Comparison of ENCODE assay signal across 8 cellular contexts in the genomic region with DNA sequence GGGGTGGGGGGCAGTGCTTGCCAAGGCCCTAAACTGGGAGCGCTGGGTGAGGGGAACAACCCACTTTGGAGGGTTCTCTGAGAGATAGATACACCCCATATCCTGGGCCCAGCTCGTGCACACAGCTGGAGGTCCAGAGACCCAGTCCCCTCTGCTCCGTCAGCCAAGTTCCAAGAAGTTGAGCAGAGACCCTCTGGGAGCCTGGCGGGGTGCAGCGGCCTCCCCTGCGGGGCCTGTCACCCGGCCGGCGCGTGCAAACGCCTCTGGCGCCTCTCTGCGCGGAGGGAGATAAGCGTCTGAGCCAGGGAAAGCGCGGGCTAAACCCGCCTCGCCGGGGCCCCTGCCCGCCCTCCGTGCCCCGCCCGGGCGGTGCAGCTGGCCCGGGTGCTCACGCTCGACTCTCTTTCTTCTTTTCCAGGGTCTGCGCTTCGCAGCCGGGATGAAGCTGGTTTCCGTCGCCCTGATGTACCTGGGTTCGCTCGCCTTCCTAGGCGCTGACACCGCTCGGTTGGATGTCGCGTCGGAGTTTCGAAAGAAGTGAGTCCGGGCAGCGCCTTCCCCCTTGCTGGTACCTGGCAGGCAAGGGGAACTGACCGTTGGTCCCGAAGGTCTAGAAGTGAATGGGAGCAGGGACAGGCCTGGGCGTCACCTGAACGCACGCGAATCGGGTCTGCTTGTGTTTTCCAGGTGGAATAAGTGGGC. TPM values are rescaled to one million over a fixed set of nuclear protein-coding genes. Genes with fewer than 3 reads are reported as not detected.
A peak's percentile ranks its signal among the peaks of the same experiment; 100 is the strongest.
DNase-seq lines count a peak whose midpoint lies in the region; ATAC-seq and TF ChIP-seq lines count a peak whose summit lies in the region.

No MANE protein-coding gene starts in this region.

- peaks cover 37% of the 10 kb centered on the region for H3K4me1 ChIP-seq in osteoblast (ENCODE audit: insufficient read depth, low read length)

- H3K27ac ChIP-seq in osteoblast (ENCODE audit: low read depth, low read length), result peak overlapping the region; percentile 81

- CTCF ChIA-PET in Calu3 (lab: Charles Lee), result interaction anchor here (0.5 to 2.1 kb wide), 9 partner anchors 10 to 546 kb away, joined by 3 to 11 read pairs (median 4); no protein-coding TSS in a partner anchor

- H4K20me1 ChIP-seq in osteoblast (ENCODE audit: insufficient read depth, low read length), result peaks cover 24% of the 10 kb centered on the region

- no peaks in the 10 kb centered on the region for H3K9me3 Mint-ChIP-seq in Calu3 (ENCODE audit: low read depth, unreplicated experiment)

- peak overlapping the region; percentile 97 for H3K4me2 ChIP-seq in osteoblast (ENCODE audit: insufficient read depth, low read length)

- peaks cover 50% of the 10 kb centered on the region for H3K4me1 Mint-ChIP-seq in Calu3 (ENCODE audit: low read depth, unreplicated experiment)

- H3K4me3 ChIP-seq in MG63 (peak overlapping the region; percentile 92), osteoblast (ENCODE audit: insufficient read depth, low read length) (peak overlapping the region; percentile 93)

- H3K27me3 Mint-ChIP-seq in Calu3 (ENCODE audit: unreplicated experiment), result no peaks in the 10 kb centered on the region

- BruUV-seq in Calu3 (replicated peaks; lab: Mats Ljungman, UMichigan), result no TSS peak

- intact Hi-C loops in Calu3 (cut with micrococcal nuclease; ENCODE audit: unreplicated experiment), result loop anchor here (5.0 to 10.0 kb wide), 2 partner anchors 311 to 443 kb away; no protein-coding TSS in a partner anchor

- peak; percentile 38 for DNase-seq in Calu3
- DNase-seq in MG63, result peak; percentile 67
- peak; percentile 49 to 58 for DNase-seq in activated T-cell treated with anti-CD3 and anti-CD28 coated beads, Interleukin-2, amount 50 U/mL, for 48 hours
- DNase-seq in germinal center (ENCODE audit: low spot score), result peak; percentile 30
- peak; percentile 85 for DNase-seq in osteoblast (ENCODE audit: insufficient read length, low spot score, missing footprints)
- DNase-seq in ureter (ENCODE audit: low spot score), result no peak
- DNase-seq in cerebellum (ENCODE audit: low spot score), result no peak

- TF ChIP-seq CTCF in Calu3 (IDR thresholded peaks at IDR 0.05; ENCODE audit: unreplicated experiment), result no peak
- TF ChIP-seq CTCF in osteoblast (IDR thresholded peaks at IDR 0.05; ENCODE audit: extremely low read depth, low read depth, low read length), result no peak

- H3K36me3 ChIP-seq in MG63 (peaks cover 31% of the 10 kb centered on the region), osteoblast (ENCODE audit: insufficient read depth, low read length) (peaks cover 18% of the 10 kb centered on the region)

- no peak for ATAC-seq in HG02885 (IDR thresholded peaks at IDR 0.05; ENCODE audit: poor library complexity, unreplicated experiment)

- no peak overlapping the region for H2AFZ ChIP-seq in osteoblast (ENCODE audit: low read length)

- H3K9me3 ChIP-seq in MG63, result no peaks in the 10 kb centered on the region
- no peaks in the 10 kb centered on the region for H3K9me3 ChIP-seq in osteoblast (ENCODE audit: low read depth, low read length)

- peaks cover 40% of the 10 kb centered on the region for H3K79me2 ChIP-seq in osteoblast (ENCODE audit: insufficient read depth, low read length)

- H3K27ac Mint-ChIP-seq in Calu3 (ENCODE audit: unreplicated experiment), result peak overlapping the region; percentile 55

- peak overlapping the region; percentile 82 for H3K4me3 Mint-ChIP-seq in Calu3 (ENCODE audit: low read depth, unreplicated experiment)

- H3K27me3 ChIP-seq in MG63 (no peaks in the 10 kb centered on the region), osteoblast (ENCODE audit: insufficient read depth, low read length) (no peaks in the 10 kb centered on the region)

- H3K36me3 Mint-ChIP-seq in Calu3 (ENCODE audit: insufficient read depth, unreplicated experiment), result peaks cover 62% of the 10 kb centered on the region

RNA-seq across cellular contexts. Expression of gene ADM, which starts 0.5 kb away (rescaled TPM):
- total RNA-seq in Calu3 (2022), result 2.0 and 4.6 TPM in 2 replicates
- total RNA-seq in MG63 (2014; rRNA removed; shearing (Covaris generic); ENCODE audit: low replicate concordance), result 95.6 and 135 TPM in 2 replicates
- total RNA-seq in osteoblast, result 240 and 250 TPM in 2 replicates
- total RNA-seq in ureter, result 21.9 TPM
- total RNA-seq in cerebellum, result 6.1 TPM

RNA-seq across cellular contexts. Expression of gene SBF2, which starts 11.4 kb away (rescaled TPM):
- 36.1 and 39.0 TPM in 2 replicates for total RNA-seq in Calu3 (2022)
- total RNA-seq in MG63 (2014; rRNA removed; shearing (Covaris generic); ENCODE audit: low replicate concordance), result 16.7 and 23.2 TPM in 2 replicates
- 61.2 and 71.0 TPM in 2 replicates for total RNA-seq in osteoblast
- total RNA-seq in ureter, result 90.7 TPM
- total RNA-seq in cerebellum, result 129 TPM

Comparison
In these comparisons a context has a peak if more than half of its experiments do, and no peak if none do; other contexts are left out.
1. DNase-seq: peak in Calu3 (single experiment), MG63 (single experiment), activated T-cell treated with anti-CD3 and anti-CD28 coated beads, Interleukin-2, amount 50 U/mL, for 48 hours (2 of 2), germinal center (single experiment) and osteoblast (single experiment); none in ureter (single experiment) and cerebellum (single experiment).